10 cellular contexts compared by ENCODE assay signal in genomic region chr9:33763709-33764108, GRCh38. TPM values are rescaled to one million over a fixed set of nuclear protein-coding genes. Genes with fewer than 3 reads are reported as not detected.
DNase-seq lines count a peak whose midpoint lies in the region; ATAC-seq, FAIRE-seq and TF ChIP-seq lines count a peak whose summit lies in the region.
"Not testable (repeated sequence)": the region's sequence is repeated elsewhere in the genome, so short reads cannot be mapped to it uniquely, and the experiment has no call there.
"Had no signal": no experiment of that assay in that cellular context is flagged by ENCODE, and none has a peak within 500 bp of the region (broad histone marks: within the 10 kb centered on the region; RNA-seq: fewer than 3 reads in every experiment).

No MANE protein-coding gene starts in this region.

- H2BK20ac ChIP-seq in IMR-90 (ENCODE audit: low read depth, low read length), result not testable (repeated sequence)

- peaks cover 10% of the 10 kb centered on the region for H3K27me3 Mint-ChIP-seq in activated T-helper 17 cell treated with anti-CD3 and anti-CD28 coated beads, Interleukin-2, amount 50 U/mL, for 72 hours
- not testable (repeated sequence) for H3K27me3 Mint-ChIP-seq in stimulated activated naive CD8-positive, alpha-beta T cell treated with anti-CD3 and anti-CD28 coated beads, Interleukin-15, amount 100 ng/mL, for 72 hours

- not testable (repeated sequence) for H3K79me1 ChIP-seq in IMR-90 (ENCODE audit: low read depth in 1 of 2, low read length in 2 of 2)

- H3K4ac ChIP-seq in IMR-90 (ENCODE audit: low read depth, low read length), result not testable (repeated sequence)

- not testable (repeated sequence) for H3K27ac ChIP-seq in IMR-90 (ENCODE audit: insufficient read depth, low read length); HepG2 (ENCODE audit: extremely low read length, insufficient read depth, low read length)
- H3K27ac ChIP-seq in RWPE1, result peak overlapping the region; percentile 58

- TF ChIP-seq POLR2A in IMR-90 (IDR thresholded peaks at IDR 0.05; ENCODE audit: low read depth, low read length); HepG2 (IDR thresholded peaks at IDR 0.05; ENCODE audit: insufficient read depth in 1 of 2, low read depth in 2 of 2, low read length in 2 of 2): not testable (repeated sequence)

- H3K56ac ChIP-seq in IMR-90 (ENCODE audit: extremely low read depth, insufficient read depth, low read length), result not testable (repeated sequence)

- not testable (repeated sequence) for TF ChIP-seq EP300 in HepG2 (IDR thresholded peaks at IDR 0.05; ENCODE audit: low read depth in 2 of 2, low read length in 2 of 2); HepG2 (CRISPR knock-in tag; IDR thresholded peaks at IDR 0.05; ENCODE audit: borderline replicate concordance)

- H3K4me1 Mint-ChIP-seq in activated T-helper 17 cell treated with anti-CD3 and anti-CD28 coated beads, Interleukin-2, amount 50 U/mL, for 72 hours; stimulated activated naive CD8-positive, alpha-beta T cell treated with anti-CD3 and anti-CD28 coated beads, Interleukin-15, amount 100 ng/mL, for 72 hours: not testable (repeated sequence)

- H3K9ac ChIP-seq in IMR-90 (ENCODE audit: low read depth, low read length); HepG2 (ENCODE audit: insufficient read depth, low read depth, low read length): not testable (repeated sequence)

- H2AK5ac ChIP-seq in IMR-90 (ENCODE audit: low read depth, low read length), result not testable (repeated sequence)

- H3K27me3 ChIP-seq in IMR-90 (ENCODE audit: control insufficient read depth, insufficient read depth, low read length); HepG2 (ENCODE audit: control insufficient read depth in 1 of 2, insufficient read depth in 2 of 2, low read length in 2 of 2): not testable (repeated sequence)

- in situ Hi-C loops in IMR-90 (cut with MboI; ENCODE audit: low sequenced_read_pairs); HepG2 (cut with HindIII; ENCODE audit: extremely low pct_ligation_motif_present, low pct_unique_long_range_greater_than_20kb): not testable (repeated sequence)

- DNase-seq in EL, result peak; percentile 52
- peak; percentile 67 for DNase-seq in IMR-90
- peak; percentile 69 for DNase-seq in RWPE1 (ENCODE audit: low spot score)
- peak; percentile 31 for DNase-seq in fibroblast of the aortic adventitia (ENCODE audit: low read depth)
- not testable (repeated sequence) for DNase-seq in HepG2 (ENCODE audit: low spot score); stimulated activated naive CD8-positive, alpha-beta T cell treated with anti-CD3 and anti-CD28 coated beads, Interleukin-15, amount 100 ng/mL, for 72 hours

- H3K4me2 ChIP-seq in IMR-90 (ENCODE audit: low read depth, low read length); HepG2 (ENCODE audit: low read depth, low read length): not testable (repeated sequence)

- not testable (repeated sequence) for H3K14ac ChIP-seq in IMR-90 (replicated peaks; ENCODE audit: low read depth, low read length)

- not testable (repeated sequence) for H4K91ac ChIP-seq in IMR-90 (ENCODE audit: insufficient read depth, low read depth, low read length)

- not testable (repeated sequence) for H4K20me1 ChIP-seq in IMR-90 (ENCODE audit: insufficient read depth, low read length); HepG2 (ENCODE audit: insufficient read depth, low read length)

- H3K36me3 ChIP-seq in IMR-90 (ENCODE audit: control insufficient read depth, insufficient read depth, low read length); HepG2 (replicated peaks in 1 of 2; ENCODE audit: control insufficient read depth in 1 of 2, insufficient read depth in 2 of 2, low read length in 2 of 2): not testable (repeated sequence)

- dilution Hi-C loops in IMR-90 (cut with HindIII; ENCODE audit: low sequenced_read_pairs, unreplicated experiment), result not testable (repeated sequence)

- no CpG with 5 or more reads among the region's 1 CpG for WGBS in IMR-90 (ENCODE audit: extremely low coverage in 2 of 2, insufficient read length in 1 of 2), 2 experiments
- 6% methylated on average over 1 of the region's 1 CpG for WGBS in HepG2 (ENCODE audit: low lambda C conversion rate)

- not testable (repeated sequence) for TF ChIP-seq RAD21 in IMR-90 (IDR thresholded peaks at IDR 0.05; ENCODE audit: low read length); HepG2 (CRISPR knock-in tag; IDR thresholded peaks at IDR 0.05)

- not testable (repeated sequence) for H3K23ac ChIP-seq in IMR-90 (ENCODE audit: low read depth, low read length)

- not testable (repeated sequence) for H2BK15ac ChIP-seq in IMR-90 (ENCODE audit: low read depth, low read length)

- not testable (repeated sequence) for H4K8ac ChIP-seq in IMR-90 (ENCODE audit: low read depth in 2 of 2, low read length in 2 of 2)

- POLR2A ChIA-PET in IMR-90 (lab: Charles Lee; ENCODE audit: unreplicated experiment); RWPE1 (lab: Yijun Ruan, JAX; ENCODE audit: low non-redundant PET); HepG2 (lab: Yijun Ruan, JAX): not testable (repeated sequence)

- FAIRE-seq in colon (lab: Jason Lieb, UNC), result peak; percentile 57
- FAIRE-seq in HepG2 (lab: Jason Lieb, UNC), result peak; percentile 50

- intact Hi-C loops in IMR-90 (cut with micrococcal nuclease); HepG2 (cut with micrococcal nuclease; ENCODE audit: unreplicated experiment): not testable (repeated sequence)

- H3K9me3 ChIP-seq in IMR-90 (ENCODE audit: control insufficient read depth, insufficient read depth, low read length); HepG2 (ENCODE audit: low read length): not testable (repeated sequence)

- not testable (repeated sequence) for BruUV-seq in IMR-90 (replicated peaks; lab: Mats Ljungman, UMichigan); HepG2 (replicated peaks; lab: Mats Ljungman, UMichigan)

- CTCF ChIA-PET in IMR-90 (lab: Yijun Ruan, JAX), result interaction anchor here (1.1 kb wide), 1 partner anchor 26 kb away, joined by 3 read pairs; no protein-coding TSS in a partner anchor
- CTCF ChIA-PET in RWPE1 (lab: Yijun Ruan, JAX); HepG2 (lab: Yijun Ruan, JAX; ENCODE audit: low intra/inter-chr PET ratio, low total read pairs): not testable (repeated sequence)

- not testable (repeated sequence) for H2BK5ac ChIP-seq in IMR-90 (ENCODE audit: low read depth, low read length, poor library complexity, severe bottlenecking)

- H3K36me3 Mint-ChIP-seq in activated T-helper 17 cell treated with anti-CD3 and anti-CD28 coated beads, Interleukin-2, amount 50 U/mL, for 72 hours (ENCODE audit: low read depth), result not testable (repeated sequence)

- not testable (repeated sequence) for H3K4me3 Mint-ChIP-seq in activated T-helper 17 cell treated with anti-CD3 and anti-CD28 coated beads, Interleukin-2, amount 50 U/mL, for 72 hours; stimulated activated naive CD8-positive, alpha-beta T cell treated with anti-CD3 and anti-CD28 coated beads, Interleukin-15, amount 100 ng/mL, for 72 hours

- not testable (repeated sequence) for H3K9me3 Mint-ChIP-seq in activated T-helper 17 cell treated with anti-CD3 and anti-CD28 coated beads, Interleukin-2, amount 50 U/mL, for 72 hours; stimulated activated naive CD8-positive, alpha-beta T cell treated with anti-CD3 and anti-CD28 coated beads, Interleukin-15, amount 100 ng/mL, for 72 hours

- H2AFZ ChIP-seq in IMR-90 (replicated peaks; ENCODE audit: low read length, poor library complexity); HepG2 (ENCODE audit: low read length): not testable (repeated sequence)

- not testable (repeated sequence) for H2AK9ac ChIP-seq in IMR-90 (replicated peaks; ENCODE audit: low read depth, low read length, poor library complexity)

- H3K79me2 ChIP-seq in HepG2 (ENCODE audit: insufficient read depth, low read length), result not testable (repeated sequence)

- H3K18ac ChIP-seq in IMR-90 (ENCODE audit: low read depth, low read length), result not testable (repeated sequence)

- not testable (repeated sequence) for H3K27ac Mint-ChIP-seq in activated T-helper 17 cell treated with anti-CD3 and anti-CD28 coated beads, Interleukin-2, amount 50 U/mL, for 72 hours; stimulated activated naive CD8-positive, alpha-beta T cell treated with anti-CD3 and anti-CD28 coated beads, Interleukin-15, amount 100 ng/mL, for 72 hours

- not testable (repeated sequence) for H3K4me1 ChIP-seq in IMR-90 (ENCODE audit: control insufficient read depth, insufficient read depth, low read length); HepG2 (ENCODE audit: insufficient read depth, low read length)

- not testable (repeated sequence) for TF ChIP-seq CTCF in IMR-90 (conservative IDR thresholded peaks at IDR 0.05; ENCODE audit: low read depth, low read length); RWPE1 (conservative IDR thresholded peaks at IDR 0.05; ENCODE audit: low read depth); fibroblast of the aortic adventitia (IDR thresholded peaks at IDR 0.05; ENCODE audit: insufficient read depth, low read length); HepG2 (CRISPR knock-in tag; IDR thresholded peaks at IDR 0.05)

- not testable (repeated sequence) for H4K5ac ChIP-seq in IMR-90 (ENCODE audit: low read depth, low read length)

- ATAC-seq in IMR-90 (ENCODE audit: low read depth) (peak; percentile 72), HepG2 (peak; percentile 69; the same call in 2 of the 3 replicates)
- ATAC-seq in activated T-helper 17 cell treated with anti-CD3 and anti-CD28 coated beads, Interleukin-2, amount 50 U/mL, for 72 hours (replicated peaks), result peak; percentile 92
- peak; percentile 59 for ATAC-seq in stimulated activated naive CD8-positive, alpha-beta T cell treated with anti-CD3 and anti-CD28 coated beads, Interleukin-15, amount 100 ng/mL, for 72 hours

- H3K9me1 ChIP-seq in IMR-90 (ENCODE audit: insufficient read depth, low read length), result not testable (repeated sequence)

- H3K4me3 ChIP-seq in IMR-90 (ENCODE audit: insufficient read depth, low read depth, low read length); fibroblast of the aortic adventitia (ENCODE audit: low read depth, low read length); HepG2 (replicated peaks in 1 of 3; ENCODE audit: insufficient read depth in 1 of 3, low read depth in 2 of 3, low read length in 3 of 3): not testable (repeated sequence)

- H2BK120ac ChIP-seq in IMR-90 (ENCODE audit: low read depth, low read length), result not testable (repeated sequence)

RNA-seq across cellular contexts. Expression of gene PRSS3, which starts 31.7 kb away (rescaled TPM):
- total RNA-seq in IMR-90 (2012; rRNA removed) (16.4 and 26.9 TPM in 2 replicates), fibroblast of the aortic adventitia (ENCODE audit: low replicate concordance) (5.7 and 145 TPM in 2 replicates), HepG2 (2016; rRNA removed; fragmentation: Illumina TruSeq; extraction: Trizol) (not detected in 2 replicates)
- polyA plus RNA-seq in IMR-90 (2012; rRNA removed) (7.0 and 7.7 TPM in 2 replicates), HepG2 (2011; rRNA removed) (not detected in 2 replicates)
- 8.9 and 9.3 TPM in 2 replicates for polyA plus RNA-seq in IMR-90 (2012; cell fraction: cytosol; rRNA removed)
- polyA plus RNA-seq in IMR-90 (2012; cell fraction: nucleus; rRNA removed; ENCODE audit: low replicate concordance), result 1.7 and 4.1 TPM in 2 replicates
- not detected for total RNA-seq in activated T-helper 17 cell treated with anti-CD3 and anti-CD28 coated beads, Interleukin-2, amount 50 U/mL, for 72 hours
- total RNA-seq in HepG2 (2016; cell fraction: cytosol; rRNA removed; fragmentation: Illumina TruSeq; extraction: Trizol; ENCODE audit: low read depth), result not detected in 2 replicates
- total RNA-seq in HepG2 (2016; cell fraction: insoluble cytoplasmic fraction; rRNA removed; fragmentation: Illumina TruSeq; extraction: Trizol), result not detected in 2 replicates
- not detected in 2 replicates for total RNA-seq in HepG2 (2016; cell fraction: membrane; rRNA removed; fragmentation: Illumina TruSeq; extraction: Trizol)
- total RNA-seq in HepG2 (2016; cell fraction: nucleus; rRNA removed; fragmentation: Illumina TruSeq; extraction: Trizol), result not detected in 2 replicates
- polyA plus RNA-seq in HepG2 (2011; cell fraction: cytosol; rRNA removed), result not detected in 2 replicates
- polyA plus RNA-seq in HepG2 (2011; cell fraction: nucleus; rRNA removed), result not detected in 2 replicates
- polyA plus RNA-seq in HepG2 (2012), result not detected in 2 replicates
- not detected in 2 replicates for polyA plus RNA-seq in HepG2 (2016; cell fraction: cytosol; fragmentation: Illumina TruSeq; extraction: Trizol; ENCODE audit: low read depth)
- not detected in 2 replicates for polyA plus RNA-seq in HepG2 (2016; cell fraction: insoluble cytoplasmic fraction; fragmentation: Illumina TruSeq; extraction: Trizol; ENCODE audit: low read depth)
- polyA plus RNA-seq in HepG2 (2016; cell fraction: membrane; fragmentation: Illumina TruSeq; extraction: Trizol; ENCODE audit: low read depth), result not detected in 2 replicates
- polyA plus RNA-seq in HepG2 (2016; cell fraction: nucleus; fragmentation: Illumina TruSeq; extraction: Trizol; ENCODE audit: insufficient read depth, low read depth), result not detected in 2 replicates
- not detected in 2 replicates for polyA minus RNA-seq in HepG2 (2011; rRNA and poly(A)+ RNA removed; ENCODE audit: low replicate concordance)
- not detected in 2 replicates for polyA minus RNA-seq in HepG2 (2011; cell fraction: cytosol; rRNA and poly(A)+ RNA removed)
- polyA minus RNA-seq in HepG2 (2011; cell fraction: nucleus; rRNA and poly(A)+ RNA removed), result not detected in 2 replicates
- total RNA-seq: H4, SJSA1 had no signal

RNA-seq across cellular contexts. Expression of gene UBE2R2, which starts 53.3 kb away (rescaled TPM):
- total RNA-seq in IMR-90 (2012; rRNA removed) (12.7 and 17.5 TPM in 2 replicates), fibroblast of the aortic adventitia (ENCODE audit: low replicate concordance) (21.1 and 21.7 TPM in 2 replicates), HepG2 (2016; rRNA removed; fragmentation: Illumina TruSeq; extraction: Trizol) (14.8 and 19.5 TPM in 2 replicates)
- polyA plus RNA-seq in IMR-90 (2012; rRNA removed) (23.3 and 24.8 TPM in 2 replicates), HepG2 (2011; rRNA removed) (17.2 and 20.9 TPM in 2 replicates)
- polyA plus RNA-seq in IMR-90 (2012; cell fraction: cytosol; rRNA removed), result 10.4 and 11.4 TPM in 2 replicates
- 5.9 and 25.7 TPM in 2 replicates for polyA plus RNA-seq in IMR-90 (2012; cell fraction: nucleus; rRNA removed; ENCODE audit: low replicate concordance)
- total RNA-seq in activated T-helper 17 cell treated with anti-CD3 and anti-CD28 coated beads, Interleukin-2, amount 50 U/mL, for 72 hours, result 10 to 100 TPM; 39.3 to 61.4 TPM
- total RNA-seq in HepG2 (2016; cell fraction: cytosol; rRNA removed; fragmentation: Illumina TruSeq; extraction: Trizol; ENCODE audit: low read depth), result 8.2 and 8.4 TPM in 2 replicates
- 14.3 and 18.8 TPM in 2 replicates for total RNA-seq in HepG2 (2016; cell fraction: insoluble cytoplasmic fraction; rRNA removed; fragmentation: Illumina TruSeq; extraction: Trizol)
- total RNA-seq in HepG2 (2016; cell fraction: membrane; rRNA removed; fragmentation: Illumina TruSeq; extraction: Trizol), result 23.3 and 24.0 TPM in 2 replicates
- total RNA-seq in HepG2 (2016; cell fraction: nucleus; rRNA removed; fragmentation: Illumina TruSeq; extraction: Trizol), result 14.3 and 16.5 TPM in 2 replicates
- 13.0 and 19.2 TPM in 2 replicates for polyA plus RNA-seq in HepG2 (2011; cell fraction: cytosol; rRNA removed)
- 9.8 and 12.5 TPM in 2 replicates for polyA plus RNA-seq in HepG2 (2011; cell fraction: nucleus; rRNA removed)
- 38.4 and 43.1 TPM in 2 replicates for polyA plus RNA-seq in HepG2 (2012)
- polyA plus RNA-seq in HepG2 (2016; cell fraction: cytosol; fragmentation: Illumina TruSeq; extraction: Trizol; ENCODE audit: low read depth), result 13.9 and 16.1 TPM in 2 replicates
- 31.1 and 35.9 TPM in 2 replicates for polyA plus RNA-seq in HepG2 (2016; cell fraction: insoluble cytoplasmic fraction; fragmentation: Illumina TruSeq; extraction: Trizol; ENCODE audit: low read depth)
- 27.4 and 28.5 TPM in 2 replicates for polyA plus RNA-seq in HepG2 (2016; cell fraction: membrane; fragmentation: Illumina TruSeq; extraction: Trizol; ENCODE audit: low read depth)
- polyA plus RNA-seq in HepG2 (2016; cell fraction: nucleus; fragmentation: Illumina TruSeq; extraction: Trizol; ENCODE audit: insufficient read depth, low read depth), result 23.2 and 25.6 TPM in 2 replicates
- 14.9 and 19.7 TPM in 2 replicates for polyA minus RNA-seq in HepG2 (2011; rRNA and poly(A)+ RNA removed; ENCODE audit: low replicate concordance)
- polyA minus RNA-seq in HepG2 (2011; cell fraction: cytosol; rRNA and poly(A)+ RNA removed), result 23.7 and 26.6 TPM in 2 replicates
- 27.5 and 27.8 TPM in 2 replicates for polyA minus RNA-seq in HepG2 (2011; cell fraction: nucleus; rRNA and poly(A)+ RNA removed)
